In the genomic region with DNA sequence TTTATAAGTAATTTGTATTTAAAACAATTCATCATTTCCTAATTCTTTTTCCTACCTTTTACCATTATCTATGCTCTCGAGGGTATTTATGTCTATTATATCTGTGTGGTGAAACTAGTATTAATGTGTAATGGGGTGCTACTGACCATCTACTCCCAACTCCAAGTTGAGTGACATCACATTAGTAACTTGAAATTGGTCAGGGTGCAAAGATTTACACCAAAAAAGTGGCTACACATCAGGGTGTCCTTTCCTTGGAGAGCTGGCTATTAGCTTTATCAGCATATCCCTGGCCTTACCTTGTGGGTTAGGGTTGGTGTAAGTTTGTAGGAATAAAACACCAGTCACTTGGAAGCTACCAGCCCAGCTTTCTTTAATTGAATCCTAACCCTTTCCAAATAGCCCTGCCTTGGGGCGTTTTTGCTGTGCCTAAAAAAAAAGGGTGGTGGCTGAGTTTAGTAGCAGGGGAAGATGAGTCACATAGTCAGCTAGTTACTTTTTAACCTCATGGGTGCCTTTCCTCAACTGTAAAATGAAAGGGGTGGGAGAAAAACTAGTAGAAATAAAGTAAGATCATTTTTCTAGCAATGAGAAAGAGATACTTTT, we compare ENCODE assay signal across 8 cellular contexts. TPM values are rescaled to one million over a fixed set of nuclear protein-coding genes. Genes with fewer than 3 reads are reported as not detected.
A peak's percentile ranks its signal among the peaks of the same experiment; 100 is the strongest.
DNase-seq lines count a peak whose midpoint lies in the region; ATAC-seq and TF ChIP-seq lines count a peak whose summit lies in the region.

No MANE protein-coding gene starts in this region.

- H3K27me3 Mint-ChIP-seq in Caco-2 (ENCODE audit: insufficient read depth, unreplicated experiment) = no peaks in the 10 kb centered on the region

- peaks cover 14% of the 10 kb centered on the region for H3K36me3 Mint-ChIP-seq in Caco-2 (ENCODE audit: insufficient read depth, unreplicated experiment)

- no peaks in the 10 kb centered on the region for H3K9me3 Mint-ChIP-seq in Caco-2 (ENCODE audit: unreplicated experiment)

- peak overlapping the region; percentile 4 for H3K27ac Mint-ChIP-seq in Caco-2 (ENCODE audit: unreplicated experiment)

- CTCF ChIA-PET in Caco-2 (lab: Charles Lee) = interaction anchor here (1.0 to 2.2 kb wide), 2 partner anchors 31 to 61 kb away, joined by 9 to 13 read pairs; no protein-coding TSS in a partner anchor

- BruUV-seq in Caco-2 (replicated peaks; lab: Mats Ljungman, UMichigan) = no TSS peak

- peaks cover 16% of the 10 kb centered on the region for H3K4me1 Mint-ChIP-seq in Caco-2 (ENCODE audit: low read depth, unreplicated experiment)

- H3K27me3 ChIP-seq in Caco-2 (replicated peaks; ENCODE audit: control insufficient read depth, insufficient read depth, low read length) = no peaks in the 10 kb centered on the region
- no peaks in the 10 kb centered on the region for H3K27me3 ChIP-seq in brain microvascular endothelial cell (replicated peaks)
- H3K27me3 ChIP-seq in lung (ENCODE audit: control insufficient read depth, insufficient read depth) = no peaks in the 10 kb centered on the region
- no peaks in the 10 kb centered on the region for H3K27me3 ChIP-seq in adrenal gland

- peak; percentile 75 for ATAC-seq in HG03432 (IDR thresholded peaks at IDR 0.05; ENCODE audit: unreplicated experiment)
- peak; percentile 83 for ATAC-seq in lung (ENCODE audit: insufficient read depth, low FRiP score)

- intact Hi-C loops in Caco-2 (cut with micrococcal nuclease; ENCODE audit: unreplicated experiment) = no loop called here
- intact Hi-C loops in adrenal gland (cut with DNase I) = no loop called here

- H3K9me3 ChIP-seq in Caco-2 (no peaks in the 10 kb centered on the region), lung (ENCODE audit: control insufficient read depth in 2 of 2, insufficient read depth in 1 of 2, low read length in 1 of 2) (no peaks in the 10 kb centered on the region), adrenal gland (replicated peaks in 1 of 3) (no peaks in the 10 kb centered on the region)

- WGBS in lung, 2 donors = 55 to 68% methylated on average over 2 of the region's 2 CpGs
- WGBS in adrenal gland, 4 donors = 46 to 54% (median 48%) methylated on average over 2 of the region's 2 CpGs

- DNase-seq in Caco-2 (peak; percentile 56 to 65), brain microvascular endothelial cell (no peak), lung (ENCODE audit: low spot score) (no peak), ureter (ENCODE audit: low spot score) (no peak), middle frontal gyrus (ENCODE audit: extremely low spot score, low spot score) (no peak), adrenal gland (no peak), NCI-H187 (lab: John Stamatoyannopoulos, UW) (no peak)

- H3K4me3 ChIP-seq in Caco-2 (ENCODE audit: low read depth, low read length) (no peak overlapping the region), brain microvascular endothelial cell (ENCODE audit: low read depth, low read length) (no peak overlapping the region), lung (no peak overlapping the region), adrenal gland (no peak overlapping the region)

- TF ChIP-seq POLR2A in adrenal gland (IDR thresholded peaks at IDR 0.05) = no peak

- peaks cover 20% of the 10 kb centered on the region for H3K4me1 ChIP-seq in Caco-2
- peaks cover 0 to 10% of the 10 kb centered on the region in 2 donors for H3K4me1 ChIP-seq in lung (ENCODE audit: control insufficient read depth in 2 of 2, insufficient read depth in 2 of 2, low read length in 2 of 2)
- peaks cover 0 to 9% of the 10 kb centered on the region in 2 donors for H3K4me1 ChIP-seq in adrenal gland (replicated peaks in 1 of 2)

- POLR2A ChIA-PET in Caco-2 (lab: Charles Lee) = interaction anchor here (0.6 to 0.9 kb wide), 3 partner anchors 14 to 159 kb away, joined by 3 to 9 read pairs (median 9); a partner anchor contains a TSS

- H3K27ac ChIP-seq in brain microvascular endothelial cell (peak overlapping the region; percentile 4), lung (ENCODE audit: low read depth in 1 of 2, low read length in 1 of 2) (peak overlapping the region in 1 of 2 donors; percentile 60), adrenal gland (no peak overlapping the region)

- H3K36me3 ChIP-seq in Caco-2 (ENCODE audit: control insufficient read depth, insufficient read depth, low read length) (peaks cover 1% of the 10 kb centered on the region), brain microvascular endothelial cell (replicated peaks) (no peaks in the 10 kb centered on the region), lung (ENCODE audit: control insufficient read depth in 2 of 2, insufficient read depth in 2 of 2, low read length in 2 of 2) (peaks cover 0 to 3% of the 10 kb centered on the region in 2 donors), adrenal gland (replicated peaks in 1 of 2) (no peaks in the 10 kb centered on the region)

- H3K4me3 Mint-ChIP-seq in Caco-2 (ENCODE audit: unreplicated experiment) = no peak overlapping the region

- in situ Hi-C loops in brain microvascular endothelial cell (cut with HindIII; ENCODE audit: low pct_ligation_motif_present, low sequenced_read_pairs) = no loop called here

- no peak for TF ChIP-seq CTCF in Caco-2 (IDR thresholded peaks at IDR 0.05; ENCODE audit: insufficient read depth in 1 of 2, low read depth in 1 of 2, low read length in 1 of 2, severe bottlenecking in 1 of 2, unreplicated experiment in 1 of 2)
- TF ChIP-seq CTCF in brain microvascular endothelial cell (IDR thresholded peaks at IDR 0.05; ENCODE audit: low read depth, low read length, missing control alignments) = no peak
- no peak for TF ChIP-seq CTCF in lung (IDR thresholded peaks at IDR 0.05; ENCODE audit: control extremely low read depth, extremely low read depth)
- TF ChIP-seq CTCF in adrenal gland (IDR thresholded peaks at IDR 0.05) = no peak

RNA-seq across cellular contexts. Expression of a gene that starts 14.0 kb away (rescaled TPM):
- 90.8 and 92.0 TPM in 2 replicates for total RNA-seq in Caco-2 (2022)
- 100 to 1,000 TPM in 1 of 2 donors, 10 to 100 TPM in 1; 88.3 to 170 TPM for total RNA-seq in lung
- polyA plus RNA-seq in lung = 10 to 100 TPM; 75.0 to 98.9 TPM
- total RNA-seq in ureter = 169 TPM
- 10 to 100 TPM; 27.2 to 57.4 (median 39.0) TPM for total RNA-seq in adrenal gland
- polyA plus RNA-seq in adrenal gland = 10 to 100 TPM; 20.6 to 34.5 (median 23.5) TPM

Comparison
In these comparisons a context has a peak if more than half of its experiments do, and no peak if none do; other contexts are left out.
1. DNase-seq: peak in Caco-2 (2 of 2); none in brain microvascular endothelial cell (single experiment), lung (single experiment), ureter (single experiment), middle frontal gyrus (single experiment), adrenal gland (0 of 7) and NCI-H187 (0 of 2).